ENCODE assay signal across 10 cellular contexts in genomic region chr3:99747915-99748314, GRCh38.
DNase-seq lines count a peak whose midpoint lies in the region; ATAC-seq and TF ChIP-seq lines count a peak whose summit lies in the region.
"Had no signal": no experiment of that assay in that cellular context is flagged by ENCODE, and none has a peak within 500 bp of the region (broad histone marks: within the 10 kb centered on the region; RNA-seq: fewer than 3 reads in every experiment).

No MANE protein-coding gene starts in this region.

- intact Hi-C loops in ascending aorta (cut with DNase I) (loop anchor here (2.0 kb wide), 1 partner anchor 725 kb away; no protein-coding TSS in a partner anchor), left lung (cut with DNase I) (no loop called here)

- peaks cover 0 to 18% of the 10 kb centered on the region in 2 donors for H3K4me1 ChIP-seq in ascending aorta
- no peaks in the 10 kb centered on the region for H3K4me1 ChIP-seq in left lung

- peak; percentile 62 for ATAC-seq in left lung

- H3K9me3 ChIP-seq in ascending aorta (no peaks in the 10 kb centered on the region), left lung (no peaks in the 10 kb centered on the region)

- H3K27me3 ChIP-seq in ascending aorta, result no peaks in the 10 kb centered on the region
- H3K27me3 ChIP-seq in left lung, result no peaks in the 10 kb centered on the region

- H3K36me3 ChIP-seq in ascending aorta (peaks cover 4 to 5% of the 10 kb centered on the region in 2 donors), left lung (no peaks in the 10 kb centered on the region)

- H3K27ac ChIP-seq in ascending aorta (peak overlapping the region in 1 of 2 donors; percentile 19), left lung (no peak overlapping the region)

- peak; percentile 11 for DNase-seq in AG08396 (ENCODE audit: low spot score)
- peak; percentile 22 for DNase-seq in HK-2 (ENCODE audit: unreplicated experiment)
- no peak for DNase-seq in ascending aorta (ENCODE audit: low spot score in 2 of 2)
- no peak for DNase-seq in left lung
- no peak for DNase-seq in erythroblast (lab: John Stamatoyannopoulos, UW)
- DNase-seq in NCI-H2171 (lab: John Stamatoyannopoulos, UW), result no peak
- DNase-seq in GM19240 (ENCODE audit: insufficient read length, low spot score), result no peak
- no peak for DNase-seq in NCI-H446 treated with DMSO at 0.1 percent for 48 hours (lab: John Stamatoyannopoulos, UW)
- DNase-seq: NCI-H1417 had no signal

- H3K4me3 ChIP-seq in ascending aorta, result no peak overlapping the region
- H3K4me3 ChIP-seq in left lung, result no peak overlapping the region
- H3K4me3 ChIP-seq: skin epidermis had no signal

- TF ChIP-seq POLR2A in erythroblast (IDR thresholded peaks at IDR 0.05; ENCODE audit: low read length), result no peak

- TF ChIP-seq CTCF in ascending aorta (IDR thresholded peaks at IDR 0.05), result peak; percentile 8 to 42 (median 34)
- peak in 1 of 2 donors; percentile 17 for TF ChIP-seq CTCF in left lung (IDR thresholded peaks at IDR 0.05)

Comparison
In these comparisons a context has a peak if more than half of its experiments do, and no peak if none do; other contexts are left out.
1. DNase-seq: peak in AG08396 (single experiment) and HK-2 (single experiment); none in ascending aorta (0 of 2), left lung (0 of 2), erythroblast (0 of 2), NCI-H2171 (single experiment), GM19240 (single experiment) and NCI-H446 treated with DMSO at 0.1 percent for 48 hours (single experiment).